1 cellular context compared by ENCODE assay signal in the genomic region with DNA sequence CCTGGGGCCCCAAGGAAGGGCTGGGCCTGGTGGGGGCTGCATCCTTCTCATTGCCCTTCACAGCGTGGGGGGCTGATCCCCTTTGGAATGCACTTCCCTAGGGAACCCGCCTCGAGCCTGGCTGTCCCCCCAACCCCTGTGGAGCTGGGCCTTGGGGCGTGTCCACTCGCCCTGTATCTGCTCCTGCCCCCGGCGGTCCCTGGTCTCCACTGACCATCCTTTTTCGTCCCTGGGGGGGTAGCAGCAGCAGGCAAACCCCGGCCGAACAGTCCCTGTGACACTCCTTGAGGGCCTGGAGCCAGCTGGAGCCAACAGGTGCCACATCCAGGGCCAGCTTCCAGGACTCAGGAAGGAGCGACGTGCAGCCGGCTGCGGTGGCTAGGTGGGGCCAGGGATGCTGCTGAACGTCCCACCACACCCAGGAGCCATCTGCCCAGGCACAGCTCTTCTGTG.
TF ChIP-seq lines count a peak whose summit lies in the region.

No MANE protein-coding gene starts in this region.

TF ChIP-seq in IMR-90, 13 proteins besides CTCF, POLR2A, EP300 and RAD21 (continued from another document):
- TF ChIP-seq BHLHE40 (IDR thresholded peaks at IDR 0.05; ENCODE audit: low read depth, low read length) (no peak), MAZ (IDR thresholded peaks at IDR 0.05; ENCODE audit: borderline replicate concordance, low read depth, low read length) (no peak), ELK1 (IDR thresholded peaks at IDR 0.05; ENCODE audit: borderline replicate concordance, low read depth, low read length) (no peak), NFE2L2 (IDR thresholded peaks at IDR 0.05; ENCODE audit: low read depth, low read length) (no peak), FOS (IDR thresholded peaks at IDR 0.05; ENCODE audit: low read depth, low read length) (no peak), RCOR1 (IDR thresholded peaks at IDR 0.05; ENCODE audit: insufficient replicate concordance, low read length) (no peak), USF2 (IDR thresholded peaks at IDR 0.05; ENCODE audit: low read depth, low read length) (no peak), RFX5 (IDR thresholded peaks at IDR 0.05; ENCODE audit: low read depth, low read length) (no peak), MAFK (IDR thresholded peaks at IDR 0.05; ENCODE audit: low read depth, low read length) (no peak)
